ENCODE assay signal across 6 cellular contexts in genomic region chr18:22271030-22271429, GRCh38.
"Had no signal": no experiment of that assay in that cellular context is flagged by ENCODE, and none has a peak within 500 bp of the region (broad histone marks: within the 10 kb centered on the region; RNA-seq: fewer than 3 reads in every experiment).

No MANE protein-coding gene starts in this region.

- H3K4me1 Mint-ChIP-seq: GM23338, H9, IgD-negative memory B cell had no signal

- H3K9me3 Mint-ChIP-seq: GM23338, HFFc6, IgD-negative memory B cell had no signal

- H3K27ac Mint-ChIP-seq: GM23338, H9, HFFc6, IgD-negative memory B cell had no signal

- H2AFZ ChIP-seq: GM23338 had no signal

- H3K4me3 ChIP-seq: GM23338 had no signal

- H3K4me2 ChIP-seq: GM23338 had no signal

- DNase-seq: H9, HCEC 1CT, HFFc6, KG1 had no signal

- ATAC-seq: GM23338 had no signal

- H3K4me3 Mint-ChIP-seq: GM23338, H9, HFFc6, IgD-negative memory B cell had no signal

- H3K27me3 Mint-ChIP-seq: IgD-negative memory B cell had no signal
